28 cellular contexts compared by ENCODE assay signal in genomic region chr10:20002657-20003056, GRCh38.
DNase-seq lines count a peak whose midpoint lies in the region; ATAC-seq and TF ChIP-seq lines count a peak whose summit lies in the region.
"Had no signal": no experiment of that assay in that cellular context is flagged by ENCODE, and none has a peak within 500 bp of the region (broad histone marks: within the 10 kb centered on the region; RNA-seq: fewer than 3 reads in every experiment).

No MANE protein-coding gene starts in this region.

- DNase-seq in right atrium auricular region (ENCODE audit: low spot score), result no peak
- DNase-seq in Right ventricle myocardium superior, result no peak
- no peak for DNase-seq in breast epithelium (ENCODE audit: low spot score in 2 of 2)
- no peak for DNase-seq in natural killer cell
- DNase-seq in tibial artery, result no peak
- no peak for DNase-seq in Calu3
- no peak for DNase-seq in NCI-H2029 treated with DMSO at 0.1 percent for 48 hours (lab: John Stamatoyannopoulos, UW)
- DNase-seq: activated naive CD8-positive, alpha-beta T cell treated with anti-CD3 and anti-CD28 coated beads, Interleukin-2, amount 50 U/mL, for 24 hours; activated T-cell treated with anti-CD3 and anti-CD28 coated beads, Interleukin-2, amount 50 U/mL, for 24 hours; CD8-positive, alpha-beta T cell; DMS 273 treated with DMSO at 0.1 percent for 48 hours; esophagus squamous epithelium; foreskin melanocyte; left colon; naive thymus-derived CD4-positive, alpha-beta T cell; NCI-H1436 treated with DMSO at 0.1 percent for 48 hours; NCI-H226; NCI-H69; small intestine; stimulated activated naive CD4-positive, alpha-beta T cell treated with Interleukin-2 at 50 U/mL for 16 hours had no signal

- H3K27me3 Mint-ChIP-seq in natural killer cell (ENCODE audit: low read depth in 2 of 2) (no peaks in the 10 kb centered on the region), Calu3 (ENCODE audit: unreplicated experiment) (no peaks in the 10 kb centered on the region)
- no peaks in the 10 kb centered on the region for H3K27me3 Mint-ChIP-seq in activated T-helper 17 cell treated with anti-CD3 and anti-CD28 coated beads, Interleukin-2, amount 50 U/mL, for 72 hours
- H3K27me3 Mint-ChIP-seq: activated naive CD8-positive, alpha-beta T cell treated with anti-CD3 and anti-CD28 coated beads, Interleukin-2, amount 50 U/mL, for 24 hours; activated T-cell treated with anti-CD3 and anti-CD28 coated beads, Interleukin-2, amount 50 U/mL, for 24 hours; central memory CD8-positive, alpha-beta T cell; naive thymus-derived CD4-positive, alpha-beta T cell had no signal

- H3K27ac Mint-ChIP-seq in natural killer cell (peak overlapping the region; percentile 43 to 76), Calu3 (ENCODE audit: unreplicated experiment) (no peak overlapping the region)
- H3K27ac Mint-ChIP-seq in activated T-helper 17 cell treated with anti-CD3 and anti-CD28 coated beads, Interleukin-2, amount 50 U/mL, for 72 hours, result no peak overlapping the region
- H3K27ac Mint-ChIP-seq: activated naive CD8-positive, alpha-beta T cell treated with anti-CD3 and anti-CD28 coated beads, Interleukin-2, amount 50 U/mL, for 24 hours; activated T-cell treated with anti-CD3 and anti-CD28 coated beads, Interleukin-2, amount 50 U/mL, for 24 hours; CD8-positive, alpha-beta T cell; mesothelial cell of epicardium; naive thymus-derived CD4-positive, alpha-beta T cell; T-helper 1 cell treated with Interleukin-12 subunit alpha and Interleukin-12 subunit beta and Interleukin-4 antibody, amounts not matched to agents 30 μg/mL and 1 μg/mL, for 36 hours had no signal

- H3K9me3 Mint-ChIP-seq in natural killer cell, result no peaks in the 10 kb centered on the region
- H3K9me3 Mint-ChIP-seq in Calu3 (ENCODE audit: low read depth, unreplicated experiment), result peaks cover 11% of the 10 kb centered on the region
- H3K9me3 Mint-ChIP-seq in activated T-helper 17 cell treated with anti-CD3 and anti-CD28 coated beads, Interleukin-2, amount 50 U/mL, for 72 hours, result peaks cover 14% of the 10 kb centered on the region
- H3K9me3 Mint-ChIP-seq: activated T-cell treated with anti-CD3 and anti-CD28 coated beads, Interleukin-2, amount 50 U/mL, for 24 hours; CD8-positive, alpha-beta T cell; mesothelial cell of epicardium had no signal

- intact Hi-C loops in Right ventricle myocardium superior (cut with DNase I), result no loop called here
- intact Hi-C loops in breast epithelium (cut with DNase I; ENCODE audit: low total_unique reads), result no loop called here
- intact Hi-C loops in natural killer cell (cut with micrococcal nuclease), result no loop called here
- intact Hi-C loops in tibial artery (cut with DNase I; ENCODE audit: low total_unique reads), result no loop called here
- intact Hi-C loops in Calu3 (cut with micrococcal nuclease; ENCODE audit: unreplicated experiment), result no loop called here

- H3K4me3 ChIP-seq in right atrium auricular region, result no peak overlapping the region
- no peak overlapping the region for H3K4me3 ChIP-seq in breast epithelium
- H3K4me3 ChIP-seq in tibial artery, result no peak overlapping the region
- H3K4me3 ChIP-seq: A549, esophagus squamous epithelium, hepatocyte had no signal

- H3K27ac ChIP-seq in right atrium auricular region, result peak overlapping the region; percentile 30 to 70
- H3K27ac ChIP-seq in breast epithelium, result peak overlapping the region; percentile 3 to 85
- H3K27ac ChIP-seq in tibial artery, result peak overlapping the region; percentile 48 to 71
- H3K27ac ChIP-seq: A549 had no signal

- H3K4me3 Mint-ChIP-seq in natural killer cell (no peak overlapping the region), Calu3 (ENCODE audit: low read depth, unreplicated experiment) (no peak overlapping the region)
- H3K4me3 Mint-ChIP-seq in activated T-helper 17 cell treated with anti-CD3 and anti-CD28 coated beads, Interleukin-2, amount 50 U/mL, for 72 hours, result no peak overlapping the region
- H3K4me3 Mint-ChIP-seq: activated naive CD8-positive, alpha-beta T cell treated with anti-CD3 and anti-CD28 coated beads, Interleukin-2, amount 50 U/mL, for 24 hours; activated T-cell treated with anti-CD3 and anti-CD28 coated beads, Interleukin-2, amount 50 U/mL, for 24 hours; CD8-positive, alpha-beta T cell; central memory CD8-positive, alpha-beta T cell; mesothelial cell of epicardium; naive thymus-derived CD4-positive, alpha-beta T cell; T-helper 1 cell treated with Interleukin-12 subunit alpha and Interleukin-12 subunit beta and Interleukin-4 antibody, amounts not matched to agents 30 μg/mL and 1 μg/mL, for 36 hours had no signal

- no peak for ATAC-seq in Right ventricle myocardium superior (ENCODE audit: poor library complexity)
- ATAC-seq in natural killer cell, result no peak
- ATAC-seq in activated T-helper 17 cell treated with anti-CD3 and anti-CD28 coated beads, Interleukin-2, amount 50 U/mL, for 72 hours (replicated peaks), result no peak
- ATAC-seq: A549; activated naive CD8-positive, alpha-beta T cell treated with anti-CD3 and anti-CD28 coated beads, Interleukin-2, amount 50 U/mL, for 24 hours; CD8-positive, alpha-beta T cell; left colon; naive thymus-derived CD4-positive, alpha-beta T cell; Right ventricle myocardium inferior; SK-N-SH treated with all-trans-retinoic acid at 6 μM for 48 hours had no signal

- H3K27me3 ChIP-seq in right atrium auricular region (no peaks in the 10 kb centered on the region), breast epithelium (no peaks in the 10 kb centered on the region), tibial artery (no peaks in the 10 kb centered on the region)
- H3K27me3 ChIP-seq: esophagus squamous epithelium, hepatocyte had no signal

- H3K4me1 Mint-ChIP-seq in natural killer cell (peaks cover 26 to 36% of the 10 kb centered on the region in 2 donors), Calu3 (ENCODE audit: low read depth, unreplicated experiment) (no peaks in the 10 kb centered on the region)
- no peaks in the 10 kb centered on the region for H3K4me1 Mint-ChIP-seq in activated T-helper 17 cell treated with anti-CD3 and anti-CD28 coated beads, Interleukin-2, amount 50 U/mL, for 72 hours
- H3K4me1 Mint-ChIP-seq: central memory CD8-positive, alpha-beta T cell had no signal

- H3K9me3 ChIP-seq in right atrium auricular region (no peaks in the 10 kb centered on the region), breast epithelium (no peaks in the 10 kb centered on the region), tibial artery (no peaks in the 10 kb centered on the region)
- H3K9me3 ChIP-seq: A549, esophagus squamous epithelium had no signal

- CTCF ChIA-PET in Calu3 (lab: Charles Lee), result no interaction called here

- no peak for TF ChIP-seq CTCF in right atrium auricular region (IDR thresholded peaks at IDR 0.05)
- TF ChIP-seq CTCF in breast epithelium (IDR thresholded peaks at IDR 0.05), result no peak
- TF ChIP-seq CTCF in natural killer cell (IDR thresholded peaks at IDR 0.05), result no peak
- TF ChIP-seq CTCF in tibial artery (IDR thresholded peaks at IDR 0.05), result no peak
- TF ChIP-seq CTCF in Calu3 (IDR thresholded peaks at IDR 0.05; ENCODE audit: unreplicated experiment), result no peak

- BruUV-seq in Calu3 (replicated peaks; lab: Mats Ljungman, UMichigan), result no TSS peak

- no peaks in the 10 kb centered on the region for H3K36me3 Mint-ChIP-seq in natural killer cell
- H3K36me3 Mint-ChIP-seq in Calu3 (ENCODE audit: insufficient read depth, unreplicated experiment), result no peaks in the 10 kb centered on the region
- H3K36me3 Mint-ChIP-seq in activated T-helper 17 cell treated with anti-CD3 and anti-CD28 coated beads, Interleukin-2, amount 50 U/mL, for 72 hours (ENCODE audit: low read depth), result no peaks in the 10 kb centered on the region
- H3K36me3 Mint-ChIP-seq: CD8-positive, alpha-beta T cell; naive thymus-derived CD4-positive, alpha-beta T cell had no signal

- H3K4me1 ChIP-seq in right atrium auricular region, result peaks cover 0 to 35% of the 10 kb centered on the region in 2 donors
- no peaks in the 10 kb centered on the region for H3K4me1 ChIP-seq in breast epithelium
- peaks cover 0 to 89% (median 51%) of the 10 kb centered on the region in 4 donors for H3K4me1 ChIP-seq in tibial artery
- H3K4me1 ChIP-seq: A549 had no signal

- TF ChIP-seq POLR2A in breast epithelium (IDR thresholded peaks at IDR 0.05), result no peak

- H3K36me3 ChIP-seq in right atrium auricular region (peaks cover 3% of the 10 kb centered on the region), breast epithelium (no peaks in the 10 kb centered on the region), tibial artery (peaks cover 0 to 6% (median 0%) of the 10 kb centered on the region in 3 donors)

Comparison
In these comparisons a context has a peak if more than half of its experiments do, and no peak if none do; other contexts are left out.
1. H3K27ac Mint-ChIP-seq: peak in natural killer cell (2 of 2); none in Calu3 (single experiment) and activated T-helper 17 cell treated with anti-CD3 and anti-CD28 coated beads, Interleukin-2, amount 50 U/mL, for 72 hours (single experiment).
2. Peak in every context shown above with its lines, with median percentiles within 50 percentile points of each other: H3K27ac ChIP-seq.